Comparison of ENCODE assay signal across 8 cellular contexts in genomic region chr19:31350693-31351211, GRCh38. TPM values are rescaled to one million over a fixed set of nuclear protein-coding genes. Genes with fewer than 3 reads are reported as not detected.
DNase-seq lines count a peak whose midpoint lies in the region; TF ChIP-seq lines count a peak whose summit lies in the region.

No MANE protein-coding gene starts in this region.

- TF ChIP-seq RAD21 in neural cell (conservative IDR thresholded peaks at IDR 0.05): no peak

- H3K27me3 Mint-ChIP-seq in activated naive CD4-positive, alpha-beta T cell treated with anti-CD3 and anti-CD28 coated beads, Interleukin-2, amount 10 ng/mL, durations not matched to agents 7 days and 5 days: peaks cover 94% of the 10 kb centered on the region
- no peaks in the 10 kb centered on the region for H3K27me3 Mint-ChIP-seq in Calu3 (ENCODE audit: unreplicated experiment)

- DNase-seq in activated naive CD4-positive, alpha-beta T cell treated with anti-CD3 and anti-CD28 coated beads, Interleukin-2, amount 10 ng/mL, durations not matched to agents 7 days and 5 days: peak; percentile 46
- DNase-seq in globus pallidus (ENCODE audit: low spot score) (peak; percentile 26), cortex of kidney (lab: John Stamatoyannopoulos, UW) (no peak), Calu3 (no peak), NCI-H1694 treated with DMSO at 0.1 percent for 48 hours (lab: John Stamatoyannopoulos, UW) (no peak)

- H3K36me3 Mint-ChIP-seq in activated naive CD4-positive, alpha-beta T cell treated with anti-CD3 and anti-CD28 coated beads, Interleukin-2, amount 10 ng/mL, durations not matched to agents 7 days and 5 days: peaks cover 2% of the 10 kb centered on the region
- peaks cover 9% of the 10 kb centered on the region for H3K36me3 Mint-ChIP-seq in Calu3 (ENCODE audit: insufficient read depth, unreplicated experiment)

- H3K9me2 ChIP-seq in neural cell (ENCODE audit: insufficient read depth, low read length): no peaks in the 10 kb centered on the region

- H3F3A ChIP-seq in neural cell (ENCODE audit: insufficient read depth, low read length, poor library complexity, severe bottlenecking): no peaks in the 10 kb centered on the region

- no TSS peak for BruUV-seq in Calu3 (replicated peaks; lab: Mats Ljungman, UMichigan)

- H3K36me3 ChIP-seq in BLaER1 (no peaks in the 10 kb centered on the region), HUES64 (ENCODE audit: insufficient read depth, low read length) (no peaks in the 10 kb centered on the region), neural cell (ENCODE audit: insufficient read depth, low read length) (no peaks in the 10 kb centered on the region)

- peaks cover 73% of the 10 kb centered on the region for H3K27me3 ChIP-seq in BLaER1
- peaks cover 83% of the 10 kb centered on the region for H3K27me3 ChIP-seq in HUES64 (ENCODE audit: insufficient read depth, low read length)
- peaks cover 64% of the 10 kb centered on the region for H3K27me3 ChIP-seq in neural cell (ENCODE audit: insufficient read depth, low read depth, low read length)

- CTCF ChIA-PET in activated naive CD4-positive, alpha-beta T cell treated with anti-CD3 and anti-CD28 coated beads, Interleukin-2, amount 10 ng/mL, durations not matched to agents 7 days and 5 days (lab: Charles Lee): no interaction called here
- CTCF ChIA-PET in Calu3 (lab: Charles Lee): no interaction called here

- H3K79me2 ChIP-seq in neural cell (replicated peaks; ENCODE audit: insufficient read depth, low read length): peaks cover 12% of the 10 kb centered on the region

- peak overlapping the region; percentile 93 for H3K4me3 ChIP-seq in BLaER1
- H3K4me3 ChIP-seq in HUES64 (ENCODE audit: low read length): peak overlapping the region; percentile 68
- peak overlapping the region; percentile 89 for H3K4me3 ChIP-seq in neural cell (ENCODE audit: low read length)

- H3K4me2 ChIP-seq in BLaER1 (peak overlapping the region; percentile 100), neural cell (ENCODE audit: low read length) (peak overlapping the region; percentile 84)

- H3K4me1 Mint-ChIP-seq in activated naive CD4-positive, alpha-beta T cell treated with anti-CD3 and anti-CD28 coated beads, Interleukin-2, amount 10 ng/mL, durations not matched to agents 7 days and 5 days: peaks cover 34% of the 10 kb centered on the region
- H3K4me1 Mint-ChIP-seq in Calu3 (ENCODE audit: low read depth, unreplicated experiment): no peaks in the 10 kb centered on the region

- H4K20me1 ChIP-seq in BLaER1 (peaks cover 76% of the 10 kb centered on the region), neural cell (ENCODE audit: insufficient read depth) (no peaks in the 10 kb centered on the region)

- no peaks in the 10 kb centered on the region for H3K9me3 Mint-ChIP-seq in activated naive CD4-positive, alpha-beta T cell treated with anti-CD3 and anti-CD28 coated beads, Interleukin-2, amount 10 ng/mL, durations not matched to agents 7 days and 5 days
- H3K9me3 Mint-ChIP-seq in Calu3 (ENCODE audit: low read depth, unreplicated experiment): peaks cover 12% of the 10 kb centered on the region

- H3K4me3 Mint-ChIP-seq in activated naive CD4-positive, alpha-beta T cell treated with anti-CD3 and anti-CD28 coated beads, Interleukin-2, amount 10 ng/mL, durations not matched to agents 7 days and 5 days: peak overlapping the region; percentile 81
- H3K4me3 Mint-ChIP-seq in Calu3 (ENCODE audit: low read depth, unreplicated experiment): no peak overlapping the region

- H3K9ac ChIP-seq in BLaER1 (peak overlapping the region; percentile 76), HUES64 (ENCODE audit: low read depth, low read length) (peak overlapping the region; percentile 42), neural cell (ENCODE audit: low read length) (peak overlapping the region; percentile 46)

- H3K9me3 ChIP-seq in BLaER1 (no peaks in the 10 kb centered on the region), HUES64 (ENCODE audit: insufficient read depth, low read depth, low read length) (no peaks in the 10 kb centered on the region), neural cell (ENCODE audit: low read length) (no peaks in the 10 kb centered on the region)

- WGBS in HUES64: under 1% methylated on average over 66 of the region's 66 CpGs

- TF ChIP-seq EP300 in neural cell (conservative IDR thresholded peaks at IDR 0.05; ENCODE audit: poor library complexity, severe bottlenecking): no peak

- intact Hi-C loops in Calu3 (cut with micrococcal nuclease; ENCODE audit: unreplicated experiment): no loop called here

- H2AFZ ChIP-seq in neural cell (ENCODE audit: low read depth, low read length): no peak overlapping the region

- peak overlapping the region; percentile 66 for H3K27ac ChIP-seq in BLaER1
- no peak overlapping the region for H3K27ac ChIP-seq in HUES64 (ENCODE audit: low read depth, low read length)
- H3K27ac ChIP-seq in neural cell (ENCODE audit: low read length): no peak overlapping the region

- TF ChIP-seq CTCF in neural cell (IDR thresholded peaks at IDR 0.05; ENCODE audit: poor library complexity, severe bottlenecking) (no peak), Calu3 (IDR thresholded peaks at IDR 0.05; ENCODE audit: unreplicated experiment) (no peak)

- peak overlapping the region; percentile 51 for H3K27ac Mint-ChIP-seq in activated naive CD4-positive, alpha-beta T cell treated with anti-CD3 and anti-CD28 coated beads, Interleukin-2, amount 10 ng/mL, durations not matched to agents 7 days and 5 days
- H3K27ac Mint-ChIP-seq in Calu3 (ENCODE audit: unreplicated experiment): no peak overlapping the region

- H3K4me1 ChIP-seq in BLaER1: peaks cover 36% of the 10 kb centered on the region
- peaks cover 33% of the 10 kb centered on the region for H3K4me1 ChIP-seq in HUES64 (ENCODE audit: insufficient read depth, low read length)

TF ChIP-seq in neural cell, 6 proteins besides CTCF, POLR2A, EP300 and RAD21:
- TF ChIP-seq EZH2 (IDR thresholded peaks at IDR 0.05; ENCODE audit: borderline replicate concordance, insufficient read depth, low read length, poor library complexity, severe bottlenecking) (no peak), TAF1 (IDR thresholded peaks at IDR 0.05; ENCODE audit: low read depth) (no peak), MXI1 (conservative IDR thresholded peaks at IDR 0.05; ENCODE audit: poor library complexity, severe bottlenecking) (no peak), POLR2AphosphoS5 (IDR thresholded peaks at IDR 0.05) (no peak), SMC3 (conservative IDR thresholded peaks at IDR 0.05; ENCODE audit: poor library complexity) (no peak), REST (IDR thresholded peaks at IDR 0.05; ENCODE audit: borderline replicate concordance) (no peak)
TF ChIP-seq in neural cell: peak in this region for 0.

RNA-seq across cellular contexts. Expression of gene TSHZ3, which starts 1.5 kb away (rescaled TPM):
- 2.5 TPM for polyA plus RNA-seq in HUES64 (2013, experiment 1 of 2)
- polyA plus RNA-seq in HUES64 (2013, experiment 2 of 2): 2.7 TPM
- polyA plus RNA-seq in neural cell: 1.7 and 2.4 TPM in 2 replicates
- polyA minus RNA-seq in neural cell: 3.9 and 5.4 TPM in 2 replicates
- not detected in 2 replicates for total RNA-seq in Calu3 (2022)

Comparison
In these comparisons a context has a peak if more than half of its experiments do, and no peak if none do; other contexts are left out.
1. DNase-seq: peak in activated naive CD4-positive, alpha-beta T cell treated with anti-CD3 and anti-CD28 coated beads, Interleukin-2, amount 10 ng/mL, durations not matched to agents 7 days and 5 days (single experiment) and globus pallidus (single experiment); none in cortex of kidney (single experiment), Calu3 (single experiment) and NCI-H1694 treated with DMSO at 0.1 percent for 48 hours (single experiment).
2. Peak in every context shown above with its lines, with median percentiles within 50 percentile points of each other: H3K4me3 ChIP-seq and H3K9ac ChIP-seq.